Comparison of ENCODE assay signal across 26 cellular contexts in genomic region chr18:71239111-71239624, GRCh38.
"Had no signal": no experiment of that assay in that cellular context is flagged by ENCODE, and none has a peak within 500 bp of the region (broad histone marks: within the 10 kb centered on the region; RNA-seq: fewer than 3 reads in every experiment).

No MANE protein-coding gene starts in this region.

- H3K27ac ChIP-seq: brain microvascular endothelial cell, dorsolateral prefrontal cortex, right lobe of liver, thoracic aorta, upper lobe of left lung had no signal

- H3K27me3 Mint-ChIP-seq: memory B cell, naive B cell, progenitor cell of endocrine pancreas had no signal

- H3K36me3 ChIP-seq: brain microvascular endothelial cell, right lobe of liver, thoracic aorta, upper lobe of left lung had no signal

- H3K4me1 Mint-ChIP-seq: endodermal cell; memory B cell; naive B cell; neural crest cell; stimulated activated effector memory CD8-positive, alpha-beta T cell treated with anti-CD3 and anti-CD28 coated beads, Interleukin-12 subunit alpha, Interleukin-12 subunit beta, amount 100 ng/mL, for 72 hours had no signal

- H3K36me3 Mint-ChIP-seq: memory B cell; naive B cell; stimulated activated effector memory CD8-positive, alpha-beta T cell treated with anti-CD3 and anti-CD28 coated beads, Interleukin-12 subunit alpha, Interleukin-12 subunit beta, amount 100 ng/mL, for 72 hours had no signal

- H3K4me3 ChIP-seq: dorsolateral prefrontal cortex, mucosa of descending colon, right lobe of liver, thoracic aorta, upper lobe of left lung had no signal

- H3K4me3 Mint-ChIP-seq: activated T-cell treated with anti-CD3 and anti-CD28 coated beads, Interleukin-2, amount 50 U/mL, for 72 hours; endodermal cell; memory B cell; naive B cell; neural crest cell; stimulated activated effector memory CD8-positive, alpha-beta T cell treated with anti-CD3 and anti-CD28 coated beads, Interleukin-12 subunit alpha, Interleukin-12 subunit beta, amount 100 ng/mL, for 72 hours had no signal

- H3K27me3 ChIP-seq: brain microvascular endothelial cell, dorsolateral prefrontal cortex, right lobe of liver, upper lobe of left lung had no signal

- H3K27ac Mint-ChIP-seq: activated T-cell treated with anti-CD3 and anti-CD28 coated beads, Interleukin-2, amount 50 U/mL, for 72 hours; endodermal cell; memory B cell; naive B cell; progenitor cell of endocrine pancreas; stimulated activated effector memory CD8-positive, alpha-beta T cell treated with anti-CD3 and anti-CD28 coated beads, Interleukin-12 subunit alpha, Interleukin-12 subunit beta, amount 100 ng/mL, for 72 hours had no signal

- H3K9me3 ChIP-seq: mucosa of descending colon, right lobe of liver, thoracic aorta, upper lobe of left lung had no signal

- H3K9me3 Mint-ChIP-seq: endodermal cell, memory B cell, neural crest cell had no signal

- DNase-seq: activated CD4-positive, alpha-beta T cell treated with anti-CD3 and anti-CD28 coated beads, Interleukin-2, amount 50 U/mL, for 1 hour; activated effector memory CD4-positive, alpha-beta T cell treated with anti-CD3 and anti-CD28 coated beads, Interleukin-2, amount 50 U/mL, for 16 hours; activated naive CD4-positive, alpha-beta T cell treated with anti-CD3 and anti-CD28 coated beads, Interleukin-2, amount 50 U/mL, for 16 hours; activated T-cell treated with anti-CD3 and anti-CD28 coated beads, Interleukin-2, amount 50 U/mL, for 72 hours; aorta; brain microvascular endothelial cell; central memory CD4-positive, alpha-beta T cell; dorsolateral prefrontal cortex; endodermal cell; erythroblast; foreskin melanocyte; head of caudate nucleus; kidney; mucosa of descending colon; naive B cell; right lobe of liver; small intestine; stimulated activated CD4-positive, alpha-beta T cell treated with anti-CD3 and anti-CD28 coated beads, Interleukin-4, amount 100 ng/mL, for 1 hour; upper lobe of left lung had no signal

- ATAC-seq: activated CD4-positive, CD25-positive, alpha-beta regulatory T cell treated with anti-CD3 and anti-CD28 coated beads, Interleukin-2, amount 50 U/mL, for 24 hours; activated T-cell treated with anti-CD3 and anti-CD28 coated beads, Interleukin-2, amount 50 U/mL, for 72 hours; mucosa of descending colon; right lobe of liver; stimulated activated effector memory CD8-positive, alpha-beta T cell treated with anti-CD3 and anti-CD28 coated beads, Interleukin-12 subunit alpha, Interleukin-12 subunit beta, amount 100 ng/mL, for 72 hours had no signal

- FAIRE-seq: colon, kidney, small intestine had no signal

- H3K4me1 ChIP-seq: right lobe of liver, upper lobe of left lung had no signal
